In the genomic region with DNA sequence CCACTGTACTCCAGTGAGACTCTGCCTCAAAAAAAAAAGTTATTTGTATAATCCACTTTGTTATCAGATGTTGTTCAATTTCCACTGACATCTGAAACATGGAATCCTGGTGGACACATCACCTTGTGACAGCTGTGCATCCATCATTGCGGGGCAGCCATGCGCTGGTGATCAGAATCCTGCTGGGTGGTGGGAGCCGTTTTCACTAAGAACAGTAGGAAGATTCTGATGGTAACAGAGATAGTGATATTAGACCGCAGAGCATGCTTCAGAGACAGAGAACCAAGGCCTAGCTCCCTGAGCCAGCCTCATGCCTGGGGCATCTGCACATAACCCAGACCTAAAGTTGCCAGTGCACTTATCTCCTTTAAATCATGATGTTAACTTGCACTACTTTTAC, we compare ENCODE assay signal across 15 cellular contexts. TPM values are rescaled to one million over a fixed set of nuclear protein-coding genes. Genes with fewer than 3 reads are reported as not detected.
A peak's percentile ranks its signal among the peaks of the same experiment; 100 is the strongest.
DNase-seq lines count a peak whose midpoint lies in the region; TF ChIP-seq lines count a peak whose summit lies in the region.
"Had no signal": no experiment of that assay in that cellular context is flagged by ENCODE, and none has a peak within 500 bp of the region (broad histone marks: within the 10 kb centered on the region; RNA-seq: fewer than 3 reads in every experiment).

No MANE protein-coding gene starts in this region.

- peak; percentile 42 to 63 for DNase-seq in trophoblast cell
- no peak for DNase-seq in activated CD4-positive, CD25-positive, alpha-beta regulatory T cell (lab: John Stamatoyannopoulos, UW)
- no peak for DNase-seq in DMS79 (lab: John Stamatoyannopoulos, UW)
- DNase-seq in tibial artery = no peak
- DNase-seq: C1 segment of cervical spinal cord; CD4-positive, CD25-positive, alpha-beta regulatory T cell; CD8-positive, alpha-beta T cell; DMS 273 treated with DMSO at 0.1 percent for 48 hours; GF-D8; GOT3; HFFc6 had no signal

- peak overlapping the region; percentile 26; the same call in 1 of the 2 replicates for H3K27ac ChIP-seq in VCaP
- H3K27ac ChIP-seq in esophagus (ENCODE audit: low read depth in 2 of 2, low read length in 1 of 2) = peak overlapping the region; percentile 50 to 84
- H3K27ac ChIP-seq in trophoblast cell (ENCODE audit: low read depth, low read length) = no peak overlapping the region
- H3K27ac ChIP-seq in tibial artery = no peak overlapping the region

- no peak overlapping the region for H2BK120ac ChIP-seq in trophoblast cell (ENCODE audit: insufficient read depth, low read length, poor library complexity)

- H3K27me3 ChIP-seq in esophagus (ENCODE audit: control insufficient read depth in 1 of 2, insufficient read depth in 2 of 2, low read length in 2 of 2) = no peaks in the 10 kb centered on the region
- no peaks in the 10 kb centered on the region for H3K27me3 ChIP-seq in trophoblast cell (ENCODE audit: insufficient read depth, low read length)
- no peaks in the 10 kb centered on the region for H3K27me3 ChIP-seq in tibial artery

- intact Hi-C loops in tibial artery (cut with DNase I; ENCODE audit: low total_unique reads) = no loop called here

- H3K4me2 ChIP-seq in trophoblast cell (ENCODE audit: low read length) = no peak overlapping the region

- H3K23ac ChIP-seq in trophoblast cell (ENCODE audit: low read length) = no peak overlapping the region

- H3K79me2 ChIP-seq in trophoblast cell (ENCODE audit: control insufficient read depth, insufficient read depth, low read length, poor library complexity) = peaks cover 1% of the 10 kb centered on the region

- H3K36me3 ChIP-seq in esophagus (ENCODE audit: control insufficient read depth in 2 of 2, insufficient read depth in 2 of 2, low read length in 1 of 2) (no peaks in the 10 kb centered on the region), trophoblast cell (ENCODE audit: control insufficient read depth in 1 of 2, insufficient read depth in 2 of 2, low read length in 2 of 2) (no peaks in the 10 kb centered on the region), tibial artery (no peaks in the 10 kb centered on the region)
- H3K36me3 ChIP-seq: HAP-1 had no signal

- no peak overlapping the region for H4K8ac ChIP-seq in trophoblast cell (ENCODE audit: low read depth, low read length)

- H3K79me1 ChIP-seq in trophoblast cell (ENCODE audit: low read length) = no peaks in the 10 kb centered on the region

- no peak overlapping the region for H3K18ac ChIP-seq in trophoblast cell (ENCODE audit: low read length)

- WGBS in esophagus, 2 donors = 75 to 81% methylated on average over 4 of the region's 4 CpGs
- no CpG with 5 or more reads among the region's 4 CpGs for WGBS in trophoblast cell (ENCODE audit: extremely low coverage, insufficient coverage, insufficient read length)

- H3K9ac ChIP-seq in trophoblast cell (ENCODE audit: low read length) = no peak overlapping the region

- H3K9me3 ChIP-seq in esophagus (ENCODE audit: control insufficient read depth in 2 of 2, insufficient read depth in 1 of 2, low read depth in 1 of 2, low read length in 1 of 2) (no peaks in the 10 kb centered on the region), trophoblast cell (ENCODE audit: insufficient read depth, low read depth, low read length) (no peaks in the 10 kb centered on the region), tibial artery (peaks cover 0 to 6% (median 0%) of the 10 kb centered on the region in 3 donors)
- H3K9me3 ChIP-seq: HAP-1 had no signal

- H2AFZ ChIP-seq in trophoblast cell (ENCODE audit: insufficient read depth, low read length, poor library complexity) = no peak overlapping the region

- TF ChIP-seq CTCF in VCaP (conservative IDR thresholded peaks at IDR 0.05) = no peak
- no peak for TF ChIP-seq CTCF in tibial artery (IDR thresholded peaks at IDR 0.05)

- H2BK12ac ChIP-seq in trophoblast cell (ENCODE audit: low read length) = no peak overlapping the region

- no peak overlapping the region for H3K4ac ChIP-seq in trophoblast cell (ENCODE audit: low read depth, low read length)

- peak overlapping the region; percentile 43 for H4K91ac ChIP-seq in trophoblast cell (ENCODE audit: low read depth, low read length)

- H3K4me1 ChIP-seq in esophagus (ENCODE audit: control insufficient read depth in 2 of 2, insufficient read depth in 2 of 2, low read length in 1 of 2) (peaks cover 0 to 2% of the 10 kb centered on the region in 2 donors), trophoblast cell (ENCODE audit: control insufficient read depth in 1 of 2, insufficient read depth in 2 of 2, low read length in 2 of 2) (peaks cover 16 to 23% of the 10 kb centered on the region in 2 experiments), tibial artery (no peaks in the 10 kb centered on the region)
- H3K4me1 ChIP-seq: HAP-1 had no signal

- H3K14ac ChIP-seq in trophoblast cell (ENCODE audit: low read length) = no peak overlapping the region

- no peak overlapping the region for H2BK5ac ChIP-seq in trophoblast cell (ENCODE audit: low read depth, low read length, poor library complexity)

- no peak overlapping the region for H3K4me3 ChIP-seq in esophagus (ENCODE audit: low read depth in 1 of 2, low read length in 2 of 2)
- no peak overlapping the region for H3K4me3 ChIP-seq in trophoblast cell (ENCODE audit: low read depth, low read length)
- no peak overlapping the region for H3K4me3 ChIP-seq in tibial artery
- H3K4me3 ChIP-seq: HAP-1 had no signal

- no peak overlapping the region for H2AK5ac ChIP-seq in trophoblast cell (ENCODE audit: low read length)

- no peak overlapping the region for H4K12ac ChIP-seq in trophoblast cell (ENCODE audit: low read depth, low read length)

RNA-seq across cellular contexts. Expression of gene SPRR3, which starts 3.1 kb away (rescaled TPM):
- over 10,000 TPM; 18,496 to 19,645 TPM for polyA plus RNA-seq in esophagus
- polyA plus RNA-seq in trophoblast cell (2013) = 12.3 and 12.6 TPM in 2 replicates
- polyA plus RNA-seq: BJ; CD4-positive, CD25-positive, alpha-beta regulatory T cell had no signal

RNA-seq across cellular contexts. Expression of gene SPRR1A, which starts 14.6 kb away (rescaled TPM):
- polyA plus RNA-seq in esophagus = 1,000 to 10,000 TPM; 3,249 to 3,812 TPM
- not detected in 2 replicates for polyA plus RNA-seq in trophoblast cell (2013)
- polyA plus RNA-seq: BJ; CD4-positive, CD25-positive, alpha-beta regulatory T cell had no signal

RNA-seq across cellular contexts. Expression of gene SPRR4, which starts 28.0 kb away (rescaled TPM):
- polyA plus RNA-seq in esophagus = under 1 TPM in 1 of 2 donors, not detected in 1; 0.48 TPM
- not detected in 2 replicates for polyA plus RNA-seq in trophoblast cell (2013)
- polyA plus RNA-seq: BJ; CD4-positive, CD25-positive, alpha-beta regulatory T cell had no signal

RNA-seq across cellular contexts. Expression of gene SPRR1B, which starts 32.5 kb away (rescaled TPM):
- 1,000 to 10,000 TPM; 2,433 to 2,781 TPM for polyA plus RNA-seq in esophagus
- polyA plus RNA-seq in trophoblast cell (2013) = 0.14 TPM in 2 replicates
- polyA plus RNA-seq: BJ; CD4-positive, CD25-positive, alpha-beta regulatory T cell had no signal

RNA-seq across cellular contexts. Expression of gene SPRR2D, which starts 42.4 kb away (rescaled TPM):
- polyA plus RNA-seq in esophagus = 1,000 to 10,000 TPM; 1,582 to 3,252 TPM
- 8.9 and 9.2 TPM in 2 replicates for polyA plus RNA-seq in trophoblast cell (2013)
- polyA plus RNA-seq: BJ; CD4-positive, CD25-positive, alpha-beta regulatory T cell had no signal

Comparison
In these comparisons a context has a peak if more than half of its experiments do, and no peak if none do; other contexts are left out.
1. H3K27ac ChIP-seq: peak in VCaP (single experiment) and esophagus (2 of 2); none in trophoblast cell (single experiment) and tibial artery (0 of 2).
2. DNase-seq: peak in trophoblast cell (2 of 2); none in activated CD4-positive, CD25-positive, alpha-beta regulatory T cell (0 of 4), DMS79 (single experiment) and tibial artery (0 of 2).